Comparison of ENCODE assay signal across 1 cellular context in genomic region chr6:3343089-3343901, GRCh38.
TF ChIP-seq lines count a peak whose summit lies in the region.

No MANE protein-coding gene starts in this region.

TF ChIP-seq in HEK293, 187 proteins besides CTCF, POLR2A, EP300 and RAD21 (continued from another document):
- no peak for TF ChIP-seq ZNF530 (tag by site-specific recombination; IDR thresholded peaks at IDR 0.05; ENCODE audit: low read depth)
- no peak for TF ChIP-seq ZNF169 (tag by site-specific recombination; IDR thresholded peaks at IDR 0.05)
- TF ChIP-seq ZNF114 (tag by site-specific recombination; IDR thresholded peaks at IDR 0.05), result no peak
- TF ChIP-seq ZNF18 (tag by site-specific recombination; IDR thresholded peaks at IDR 0.05), result no peak
- TF ChIP-seq OVOL3 (tag by site-specific recombination; IDR thresholded peaks at IDR 0.05), result no peak
- 0 out of 2 replicates have a peak, but pooled peaks have one; percentile 29 for TF ChIP-seq ZSCAN30 (tag by site-specific recombination; IDR thresholded peaks at IDR 0.05)
- peak; percentile 73 for TF ChIP-seq OSR2 (tag by site-specific recombination; IDR thresholded peaks at IDR 0.05)
- TF ChIP-seq ZXDB (tag by site-specific recombination; IDR thresholded peaks at IDR 0.05), result peak; percentile 55; the same call in 1 of the 2 replicates
- no peak for TF ChIP-seq ZNF488 (tag by site-specific recombination; IDR thresholded peaks at IDR 0.05)
- TF ChIP-seq FEZF1 (tag by site-specific recombination; IDR thresholded peaks at IDR 0.05), result peak; percentile 42
- TF ChIP-seq WT1 (tag by site-specific recombination; IDR thresholded peaks at IDR 0.05), result 0 out of 2 replicates have a peak, but pooled peaks have one; percentile 10
- no peak; the same call in 1 of the 2 replicates for TF ChIP-seq HOXD13 (CRISPR knock-in tag; IDR thresholded peaks at IDR 0.05; ENCODE audit: borderline replicate concordance)
- TF ChIP-seq TRIM28 (IDR thresholded peaks at IDR 0.05; ENCODE audit: borderline replicate concordance, low read length), result 0 out of 2 replicates have a peak, but pooled peaks have one; percentile 32
- TF ChIP-seq ZFP41 (tag by site-specific recombination; IDR thresholded peaks at IDR 0.05; ENCODE audit: borderline replicate concordance), result no peak
- no peak for TF ChIP-seq BCL11A (tag by site-specific recombination; IDR thresholded peaks at IDR 0.05; ENCODE audit: low read depth)
